ENCODE assay signal across 3 cellular contexts in genomic region chr20:60895363-60896079, GRCh38.
TF ChIP-seq lines count a peak whose summit lies in the region.

No MANE protein-coding gene starts in this region.

TF ChIP-seq in GM12891, 5 proteins besides CTCF, POLR2A, EP300 and RAD21 (continued from another document):
- TF ChIP-seq TAF1 (IDR thresholded peaks at IDR 0.05; ENCODE audit: low read depth, low read length), result no peak
- no peak for TF ChIP-seq POU2F2 (IDR thresholded peaks at IDR 0.05; ENCODE audit: low read depth, low read length)
- TF ChIP-seq SPI1 (IDR thresholded peaks at IDR 0.05; ENCODE audit: low read depth, low read length), result no peak

TF ChIP-seq in HEK293, 187 proteins besides CTCF, POLR2A, EP300 and RAD21 (continued from another document):
- TF ChIP-seq, protein P1, sequence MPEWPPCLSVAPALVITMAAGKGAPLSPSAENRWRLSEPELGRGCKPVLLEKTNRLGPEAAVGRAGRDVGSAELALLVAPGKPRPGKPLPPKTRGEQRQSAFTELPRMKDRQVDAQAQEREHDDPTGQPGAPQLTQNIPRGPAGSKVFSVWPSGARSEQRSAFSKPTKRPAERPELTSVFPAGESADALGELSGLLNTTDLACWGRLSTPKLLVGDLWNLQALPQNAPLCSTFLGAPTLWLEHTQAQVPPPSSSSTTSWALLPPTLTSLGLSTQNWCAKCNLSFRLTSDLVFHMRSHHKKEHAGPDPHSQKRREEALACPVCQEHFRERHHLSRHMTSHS (tag by site-specific recombination; IDR thresholded peaks at IDR 0.05), result no peak
- TF ChIP-seq, protein P2, sequence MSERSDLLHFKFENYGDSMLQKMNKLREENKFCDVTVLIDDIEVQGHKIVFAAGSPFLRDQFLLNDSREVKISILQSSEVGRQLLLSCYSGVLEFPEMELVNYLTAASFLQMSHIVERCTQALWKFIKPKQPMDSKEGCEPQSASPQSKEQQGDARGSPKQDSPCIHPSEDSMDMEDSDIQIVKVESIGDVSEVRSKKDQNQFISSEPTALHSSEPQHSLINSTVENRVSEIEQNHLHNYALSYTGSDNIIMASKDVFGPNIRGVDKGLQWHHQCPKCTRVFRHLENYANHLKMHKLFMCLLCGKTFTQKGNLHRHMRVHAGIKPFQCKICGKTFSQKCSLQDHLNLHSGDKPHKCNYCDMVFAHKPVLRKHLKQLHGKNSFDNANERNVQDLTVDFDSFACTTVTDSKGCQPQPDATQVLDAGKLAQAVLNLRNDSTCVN (tag by site-specific recombination; optimal IDR thresholded peaks at IDR 0.05), result peak; percentile 11
- TF ChIP-seq ZNF112 (tag by site-specific recombination; IDR thresholded peaks at IDR 0.05) (0 out of 2 replicates have a peak, but pooled peaks have one; percentile 2), ZNF274 (IDR thresholded peaks at IDR 0.05; ENCODE audit: low read length) (no peak), ZNF274 (tag by site-specific recombination; IDR thresholded peaks at IDR 0.05; ENCODE audit: borderline replicate concordance) (no peak), ATF2 (tag by site-specific recombination; IDR thresholded peaks at IDR 0.05; ENCODE audit: low read depth) (peak; percentile 80), ZNF626 (tag by site-specific recombination; IDR thresholded peaks at IDR 0.05) (no peak), ZBTB21 (tag by site-specific recombination; IDR thresholded peaks at IDR 0.05) (peak; percentile 60), ZNF791 (tag by site-specific recombination; IDR thresholded peaks at IDR 0.05) (peak; percentile 45; the same call in 1 of the 2 replicates)

TF ChIP-seq in H1, 55 proteins besides CTCF, POLR2A, EP300 and RAD21 (continued from another document):
- TF ChIP-seq USF2 (IDR thresholded peaks at IDR 0.05; ENCODE audit: low read length) (no peak), SIN3A (conservative IDR thresholded peaks at IDR 0.05 in 1 of 2, IDR thresholded peaks at IDR 0.05 in 1 of 2; ENCODE audit: low read depth in 1 of 2, low read length in 2 of 2) (no peak), TCF12 (IDR thresholded peaks at IDR 0.05; ENCODE audit: low read depth, low read length) (no peak), KDM5A (IDR thresholded peaks at IDR 0.05; ENCODE audit: low read length) (no peak), KDM4A (IDR thresholded peaks at IDR 0.05; ENCODE audit: low read depth, low read length, severe bottlenecking) (no peak), NRF1 (IDR thresholded peaks at IDR 0.05; ENCODE audit: low read depth, low read length) (no peak)
